ENCODE assay signal across 3 cellular contexts in genomic region chr6:157789861-157790260, GRCh38.
TF ChIP-seq lines count a peak whose summit lies in the region.

No MANE protein-coding gene starts in this region.

TF ChIP-seq in GM12891, 5 proteins besides CTCF, POLR2A, EP300 and RAD21 (continued from another document):
- TF ChIP-seq PAX5 (IDR thresholded peaks at IDR 0.05; ENCODE audit: insufficient read depth, low read length, severe bottlenecking) (no peak), SPI1 (IDR thresholded peaks at IDR 0.05; ENCODE audit: low read depth, low read length) (no peak), POLR2AphosphoS5 (IDR thresholded peaks at IDR 0.05; ENCODE audit: low read depth, low read length) (no peak)

TF ChIP-seq in IMR-90, 13 proteins besides CTCF, POLR2A, EP300 and RAD21 (continued from another document):
- TF ChIP-seq USF2 (IDR thresholded peaks at IDR 0.05; ENCODE audit: low read depth, low read length), result peak; percentile 40; the same call in 1 of the 2 replicates

TF ChIP-seq in WTC11, 78 proteins besides CTCF, POLR2A, EP300 and RAD21 (continues in another document):
- peak; percentile 97 for TF ChIP-seq USF1 (CRISPR knock-in tag; IDR thresholded peaks at IDR 0.05)
- TF ChIP-seq MLX (CRISPR knock-in tag; IDR thresholded peaks at IDR 0.05), result no peak
- no peak for TF ChIP-seq ARID4B (CRISPR knock-in tag; IDR thresholded peaks at IDR 0.05; ENCODE audit: borderline replicate concordance)
- TF ChIP-seq STAT6 (CRISPR knock-in tag; conservative IDR thresholded peaks at IDR 0.05; ENCODE audit: low read depth), result no peak
- TF ChIP-seq ZNF416 (CRISPR knock-in tag; IDR thresholded peaks at IDR 0.05), result no peak
- no peak for TF ChIP-seq ATF1 (CRISPR knock-in tag; IDR thresholded peaks at IDR 0.05)
- no peak for TF ChIP-seq ATF2 (CRISPR knock-in tag; IDR thresholded peaks at IDR 0.05; ENCODE audit: borderline replicate concordance, low read depth)
- TF ChIP-seq SOX15 (CRISPR knock-in tag; IDR thresholded peaks at IDR 0.05), result no peak
- no peak for TF ChIP-seq RELA (CRISPR knock-in tag; IDR thresholded peaks at IDR 0.05; ENCODE audit: borderline replicate concordance)
- no peak for TF ChIP-seq JUN (CRISPR knock-in tag; IDR thresholded peaks at IDR 0.05)
- TF ChIP-seq JAZF1 (CRISPR knock-in tag; IDR thresholded peaks at IDR 0.05), result no peak
- TF ChIP-seq HMGXB4 (CRISPR knock-in tag; IDR thresholded peaks at IDR 0.05), result no peak
- TF ChIP-seq ELF4 (CRISPR knock-in tag; IDR thresholded peaks at IDR 0.05; ENCODE audit: low read depth), result no peak
- TF ChIP-seq ZSCAN18 (CRISPR knock-in tag; IDR thresholded peaks at IDR 0.05), result no peak
- TF ChIP-seq PRDM15 (CRISPR knock-in tag; IDR thresholded peaks at IDR 0.05), result no peak
- TF ChIP-seq ERG (CRISPR knock-in tag; IDR thresholded peaks at IDR 0.05), result no peak
- TF ChIP-seq ZNF425 (CRISPR knock-in tag; conservative IDR thresholded peaks at IDR 0.05), result no peak
- no peak for TF ChIP-seq ZNF232 (CRISPR knock-in tag; IDR thresholded peaks at IDR 0.05)
- no peak for TF ChIP-seq E2F1 (CRISPR knock-in tag; IDR thresholded peaks at IDR 0.05)
- peak; percentile 97 for TF ChIP-seq USF2 (CRISPR knock-in tag; IDR thresholded peaks at IDR 0.05)
- TF ChIP-seq E2F5 (CRISPR knock-in tag; IDR thresholded peaks at IDR 0.05), result no peak
- no peak for TF ChIP-seq CREB1 (CRISPR knock-in tag; IDR thresholded peaks at IDR 0.05)
